ENCODE assay signal across 10 cellular contexts in the genomic region with DNA sequence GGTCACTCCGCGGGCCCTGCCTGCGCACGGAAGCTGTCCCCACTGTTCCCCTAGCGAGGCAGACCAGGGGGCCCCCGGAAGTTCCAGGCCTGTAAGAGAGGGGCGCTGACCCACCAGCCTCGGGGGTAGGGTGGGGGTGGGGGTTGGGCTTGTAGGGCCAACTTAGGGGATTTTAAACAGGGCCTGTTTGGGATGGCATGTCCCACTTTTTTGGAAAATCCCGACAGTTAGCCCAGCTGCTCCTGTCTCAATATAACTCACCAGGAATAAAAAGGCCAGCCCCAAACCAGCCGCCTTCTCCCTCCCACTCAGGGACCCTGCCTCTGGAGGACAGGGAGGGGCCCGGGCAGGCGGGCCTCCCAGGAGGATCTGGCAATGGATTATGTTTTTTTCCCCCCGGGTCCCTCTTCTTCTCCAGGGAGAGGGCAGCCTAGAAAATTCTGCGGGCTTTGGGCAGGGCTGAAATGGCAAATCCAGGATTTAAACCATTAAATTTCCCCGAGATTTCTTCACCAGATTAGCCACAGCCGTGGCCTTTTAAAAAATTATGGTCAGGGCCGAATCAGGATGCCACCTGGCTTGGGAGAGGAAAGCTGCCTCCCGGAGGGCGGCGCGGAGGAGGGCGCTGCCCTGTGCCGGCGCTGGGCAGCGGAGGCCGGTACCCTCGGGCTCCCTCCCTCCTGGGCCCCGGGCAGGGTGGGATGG. TPM values are rescaled to one million over a fixed set of nuclear protein-coding genes. Genes with fewer than 3 reads are reported as not detected.
DNase-seq lines count a peak whose midpoint lies in the region; ATAC-seq, FAIRE-seq and TF ChIP-seq lines count a peak whose summit lies in the region.
"Had no signal": no experiment of that assay in that cellular context is flagged by ENCODE, and none has a peak within 500 bp of the region (broad histone marks: within the 10 kb centered on the region; RNA-seq: fewer than 3 reads in every experiment).

No MANE protein-coding gene starts in this region.

- no peak for FAIRE-seq in H1 (lab: Jason Lieb, UNC)

- H2BK20ac ChIP-seq in H1 (ENCODE audit: low read length): no peak overlapping the region

- H3K56ac ChIP-seq in H1 (replicated peaks; ENCODE audit: insufficient read length, low read depth, low read length): no peak overlapping the region

- H2BK120ac ChIP-seq in H1 (replicated peaks; ENCODE audit: low read depth, low read length): no peak overlapping the region

- POLR2A ChIA-PET in H1 (lab: Charles Lee; ENCODE audit: partially characterized antibody): no interaction called here

- TF ChIP-seq EP300 in H1 (IDR thresholded peaks at IDR 0.05; ENCODE audit: borderline replicate concordance in 1 of 2, low read depth in 2 of 2, low read length in 2 of 2): no peak
- TF ChIP-seq EP300 in neural cell (conservative IDR thresholded peaks at IDR 0.05; ENCODE audit: poor library complexity, severe bottlenecking): no peak

- peaks cover 12% of the 10 kb centered on the region; the same call in 1 of the 2 replicates for H3K23me2 ChIP-seq in H1 (ENCODE audit: low read depth, low read length)

- no peak overlapping the region; the same call in 1 of the 2 replicates for H4K8ac ChIP-seq in H1 (ENCODE audit: extremely low read depth, insufficient read depth, low read length)

- no peaks in the 10 kb centered on the region for H3K36me3 ChIP-seq in HAP-1 (replicated peaks)
- no peaks in the 10 kb centered on the region for H3K36me3 ChIP-seq in H1 (ENCODE audit: control insufficient read depth in 2 of 4, insufficient read depth in 4 of 4, low read length in 3 of 4)
- H3K36me3 ChIP-seq in neural cell (ENCODE audit: insufficient read depth, low read length): no peaks in the 10 kb centered on the region

- peaks cover 3 to 4% of the 10 kb centered on the region in 2 experiments for H4K20me1 ChIP-seq in H1 (replicated peaks in 1 of 2; ENCODE audit: control insufficient read depth in 1 of 2, insufficient read depth in 2 of 2, low read length in 2 of 2)
- H4K20me1 ChIP-seq in neural cell (ENCODE audit: insufficient read depth): no peaks in the 10 kb centered on the region

- H3K4me3 ChIP-seq in HAP-1 (peak overlapping the region; percentile 57), H1 (ENCODE audit: extremely low read depth in 1 of 4, insufficient read depth in 2 of 4, low read depth in 3 of 4, low read length in 4 of 4) (peak overlapping the region; percentile 32 to 70 (median 47)), neural cell (ENCODE audit: low read length) (peak overlapping the region; percentile 87)

- no peaks in the 10 kb centered on the region for H3K9me2 ChIP-seq in neural cell (ENCODE audit: insufficient read depth, low read length)

- no peak overlapping the region for H2BK5ac ChIP-seq in H1 (ENCODE audit: low read depth, low read length)

- peak; percentile 73 for DNase-seq in 8988T
- peak; percentile 28 to 53 for DNase-seq in HAP-1 (ENCODE audit: low spot score in 2 of 2)
- DNase-seq in H1 (ENCODE audit: low read depth in 1 of 2, low spot score in 2 of 2): peak in 1 of 2 experiments; percentile 49
- no peak for DNase-seq in NCI-H2171 treated with DMSO at 0.1 percent for 48 hours (lab: John Stamatoyannopoulos, UW)
- DNase-seq in NCI-H1105 treated with DMSO at 0.1 percent for 48 hours (lab: John Stamatoyannopoulos, UW): no peak
- DNase-seq in COLO829 (ENCODE audit: low spot score): no peak
- DNase-seq: naive B cell, NCI-H1417 treated with DMSO at 0.1 percent for 48 hours had no signal

- H2BK15ac ChIP-seq in H1 (ENCODE audit: low read length): no peak overlapping the region

- 3% methylated on average over 26 of the region's 28 CpGs; no CpG with 5 or more reads in 1 of the 2 experiments for WGBS in H1 (ENCODE audit: extremely low coverage in 1 of 2, insufficient coverage in 1 of 2, insufficient read length in 1 of 2, insufficient replicate concordance in 2 of 2, low coverage in 1 of 2, low lambda C conversion rate in 2 of 2, missing lambda C conversion rate in 1 of 2), 2 experiments

- CTCF ChIA-PET in H1 (lab: Charles Lee; ENCODE audit: partially characterized antibody): interaction anchor here (0.6 to 1.1 kb wide), 2 partner anchors 52 to 104 kb away, joined by 3 read pairs; partner anchors contain the start of gene MAN2B2

- ATAC-seq in HG02938 (IDR thresholded peaks at IDR 0.05; ENCODE audit: unreplicated experiment): no peak

- no peak overlapping the region for H2AK5ac ChIP-seq in H1 (ENCODE audit: low read depth, low read length)

- H3K27ac ChIP-seq in H1 (ENCODE audit: low read depth, low read length) (no peak overlapping the region), neural cell (ENCODE audit: low read length) (peak overlapping the region; percentile 45)

- TF ChIP-seq POLR2A in H1 (IDR thresholded peaks at IDR 0.05; ENCODE audit: control extremely low read depth in 1 of 2, low read depth in 2 of 2, low read length in 2 of 2): no peak

- no peak overlapping the region for H3K9ac ChIP-seq in H1 (replicated peaks in 1 of 4; ENCODE audit: extremely low read depth in 1 of 4, low read depth in 3 of 4, low read length in 3 of 4)
- H3K9ac ChIP-seq in neural cell (ENCODE audit: low read length): peak overlapping the region; percentile 78

- no peak overlapping the region for H3K4ac ChIP-seq in H1 (replicated peaks; ENCODE audit: insufficient read length, low read depth, low read length)

- H4K91ac ChIP-seq in H1 (replicated peaks; ENCODE audit: insufficient read length, low read length): no peak overlapping the region

- H2BK12ac ChIP-seq in H1 (ENCODE audit: low read depth, low read length): 0 out of 2 replicates have a peak overlapping the region, but pooled peaks have one; percentile 9

- H3K9me3 ChIP-seq in HAP-1 (no peaks in the 10 kb centered on the region), H1 (ENCODE audit: insufficient read depth in 2 of 2, low read depth in 1 of 2, low read length in 1 of 2) (no peaks in the 10 kb centered on the region), neural cell (ENCODE audit: low read length) (no peaks in the 10 kb centered on the region)

- no peak overlapping the region for H3K23ac ChIP-seq in H1 (ENCODE audit: insufficient read length)

- in situ Hi-C loops in HAP-1 (cut with MboI; ENCODE audit: low sequenced_read_pairs): no loop called here

- H3K14ac ChIP-seq in H1 (ENCODE audit: insufficient read length): no peak overlapping the region

- H3K18ac ChIP-seq in H1 (ENCODE audit: extremely low read depth, low read length): no peak overlapping the region

- H3K4me2 ChIP-seq in H1 (ENCODE audit: insufficient read depth in 1 of 2, low read depth in 2 of 2, low read length in 2 of 2): peak overlapping the region; percentile 43 to 92
- H3K4me2 ChIP-seq in neural cell (ENCODE audit: low read length): peak overlapping the region; percentile 62

- TF ChIP-seq RAD21 in H1 (IDR thresholded peaks at IDR 0.05 in 1 of 2, conservative IDR thresholded peaks at IDR 0.05 in 1 of 2; ENCODE audit: low read depth in 2 of 2, low read length in 2 of 2): no peak
- TF ChIP-seq RAD21 in neural cell (conservative IDR thresholded peaks at IDR 0.05): no peak

- H3F3A ChIP-seq in neural cell (ENCODE audit: insufficient read depth, low read length, poor library complexity, severe bottlenecking): no peaks in the 10 kb centered on the region

- H3K27me3 ChIP-seq in HAP-1 (ENCODE audit: low read depth) (no peaks in the 10 kb centered on the region), H1 (replicated peaks in 1 of 4; ENCODE audit: control insufficient read depth in 3 of 4, extremely low read depth in 1 of 4, insufficient read depth in 3 of 4, low read length in 3 of 4) (peaks cover 20 to 53% (median 40%) of the 10 kb centered on the region in 4 experiments), neural cell (ENCODE audit: insufficient read depth, low read depth, low read length) (peaks cover 47% of the 10 kb centered on the region)

- H2AFZ ChIP-seq in H1 (ENCODE audit: low read length): no peak overlapping the region
- no peak overlapping the region for H2AFZ ChIP-seq in neural cell (ENCODE audit: low read depth, low read length)

- H3K4me1 ChIP-seq in HAP-1: no peaks in the 10 kb centered on the region
- peaks cover 0 to 16% (median 12%) of the 10 kb centered on the region in 4 experiments; a peak in 6 of 7 replicates for H3K4me1 ChIP-seq in H1 (replicated peaks in 1 of 4; ENCODE audit: control insufficient read depth in 3 of 4, insufficient read depth in 4 of 4, low read length in 3 of 4)

- no peak overlapping the region for H4K5ac ChIP-seq in H1 (ENCODE audit: insufficient read length, low read depth, low read length)

- H3K79me1 ChIP-seq in H1 (ENCODE audit: low read depth, low read length): no peaks in the 10 kb centered on the region; the same call in 1 of the 2 replicates

- TF ChIP-seq CTCF in H1 (IDR thresholded peaks at IDR 0.05; ENCODE audit: control extremely low read depth in 1 of 3, insufficient read depth in 1 of 3, low read depth in 1 of 3, low read length in 3 of 3): no peak
- no peak for TF ChIP-seq CTCF in neural cell (IDR thresholded peaks at IDR 0.05; ENCODE audit: poor library complexity, severe bottlenecking)

- H3K79me2 ChIP-seq in H1 (ENCODE audit: control insufficient read depth in 1 of 2, insufficient read depth in 2 of 2, low read length in 2 of 2) (no peaks in the 10 kb centered on the region), neural cell (replicated peaks; ENCODE audit: insufficient read depth, low read length) (no peaks in the 10 kb centered on the region)

TF ChIP-seq in H1, 55 proteins besides CTCF, POLR2A, EP300 and RAD21 (continues in another document):
- TF ChIP-seq SUZ12 (IDR thresholded peaks at IDR 0.05; ENCODE audit: low read length) (no peak), NRF1 (IDR thresholded peaks at IDR 0.05; ENCODE audit: low read depth, low read length) (no peak), HDAC6 (IDR thresholded peaks at IDR 0.05; ENCODE audit: low read depth, low read length) (no peak), POLR2AphosphoS5 (IDR thresholded peaks at IDR 0.05; ENCODE audit: low read depth, low read length) (no peak)

TF ChIP-seq in neural cell, 6 proteins besides CTCF, POLR2A, EP300 and RAD21:
- peak; percentile 31 for TF ChIP-seq TAF1 (IDR thresholded peaks at IDR 0.05; ENCODE audit: low read depth)
- TF ChIP-seq MXI1 (conservative IDR thresholded peaks at IDR 0.05; ENCODE audit: poor library complexity, severe bottlenecking): no peak
- no peak for TF ChIP-seq EZH2 (IDR thresholded peaks at IDR 0.05; ENCODE audit: borderline replicate concordance, insufficient read depth, low read length, poor library complexity, severe bottlenecking)
TF ChIP-seq in neural cell: peak in this region for 1.

RNA-seq across cellular contexts. Expression of gene PPP2R2C, which starts 1.0 kb away (rescaled TPM):
- total RNA-seq in H1 (2021; fragmentation: NEBNext Ultra II Directional; extraction: Animal tissue kit (Norgen Biotek cat#: 25700)): 6.4 and 7.1 TPM in 2 replicates
- 6.4 and 7.5 TPM in 2 replicates for polyA plus RNA-seq in H1 (2011; rRNA removed)
- 7.7 TPM for polyA plus RNA-seq in H1 (2011; cell fraction: cytosol; rRNA removed)
- 8.8 TPM for polyA plus RNA-seq in H1 (2011; cell fraction: nucleus; rRNA removed)
- 4.9 to 7.3 TPM (median 5.8 TPM) in 4 replicates for polyA plus RNA-seq in H1 (2012, experiment 1 of 2)
- polyA plus RNA-seq in H1 (2012, experiment 2 of 2): 2.3 TPM
- polyA plus RNA-seq in H1 (2013, experiment 1 of 2): 6.6 TPM
- polyA plus RNA-seq in H1 (2013, experiment 2 of 2): 6.4 TPM
- polyA minus RNA-seq in H1 (2011; rRNA and poly(A)+ RNA removed): 14.1 and 14.6 TPM in 2 replicates
- polyA minus RNA-seq in H1 (2011; cell fraction: cytosol; rRNA and poly(A)+ RNA removed): 4.1 TPM
- 4.2 TPM for polyA minus RNA-seq in H1 (2011; cell fraction: nucleus; rRNA and poly(A)+ RNA removed)
- polyA plus RNA-seq in neural cell: 34.4 and 41.2 TPM in 2 replicates
- 73.6 and 75.0 TPM in 2 replicates for polyA minus RNA-seq in neural cell

Comparison
In these comparisons a context has a peak if more than half of its experiments do, and no peak if none do; other contexts are left out.
1. DNase-seq: peak in 8988T (single experiment) and HAP-1 (2 of 2); none in NCI-H2171 treated with DMSO at 0.1 percent for 48 hours (single experiment), NCI-H1105 treated with DMSO at 0.1 percent for 48 hours (single experiment) and COLO829 (single experiment).
2. Peak in every context shown above with its lines, with median percentiles within 50 percentile points of each other: H3K4me3 ChIP-seq.